Comparison of ENCODE assay signal across 15 cellular contexts in genomic region chr2:234145057-234145456, GRCh38.
A peak's percentile ranks its signal among the peaks of the same experiment; 100 is the strongest.
DNase-seq lines count a peak whose midpoint lies in the region; ATAC-seq and TF ChIP-seq lines count a peak whose summit lies in the region.
"Had no signal": no experiment of that assay in that cellular context is flagged by ENCODE, and none has a peak within 500 bp of the region (broad histone marks: within the 10 kb centered on the region; RNA-seq: fewer than 3 reads in every experiment).

No MANE protein-coding gene starts in this region.

- H3K23ac ChIP-seq in mesenchymal stem cell (ENCODE audit: low read length in 2 of 2) = no peak overlapping the region

- H4K91ac ChIP-seq in mesenchymal stem cell (ENCODE audit: low read length) = no peak overlapping the region

- TF ChIP-seq CTCF in Panc1 (IDR thresholded peaks at IDR 0.05) = no peak

- no peak overlapping the region for H3K4ac ChIP-seq in mesenchymal stem cell (ENCODE audit: low read depth in 1 of 2, low read length in 2 of 2)

- intact Hi-C loops in Panc1 (cut with micrococcal nuclease; ENCODE audit: unreplicated experiment) = no loop called here

- H2AFZ ChIP-seq in mesenchymal stem cell (ENCODE audit: low read depth, low read length) = no peak overlapping the region
- H2AFZ ChIP-seq: GM23248 had no signal

- H3K4me1 ChIP-seq in Panc1 (ENCODE audit: control insufficient read depth, insufficient read depth, low read length) (peaks cover 11% of the 10 kb centered on the region), mesenchymal stem cell (ENCODE audit: control insufficient read depth, insufficient read depth, low read depth, low read length) (peaks cover 9% of the 10 kb centered on the region)
- H3K4me1 ChIP-seq: HAP-1 had no signal

- H3K27me3 ChIP-seq in Panc1 (ENCODE audit: control insufficient read depth, insufficient read depth, low read length) (no peaks in the 10 kb centered on the region), mesenchymal stem cell (ENCODE audit: control insufficient read depth in 1 of 2, insufficient read depth in 1 of 2, low read length in 2 of 2) (no peaks in the 10 kb centered on the region)

- peak overlapping the region; percentile 4 for H3K27ac Mint-ChIP-seq in T-helper 1 cell treated with Interleukin-12 subunit alpha and Interleukin-12 subunit beta and Interleukin-4 antibody, amounts not matched to agents 30 μg/mL and 1 μg/mL, for 36 hours

- in situ Hi-C loops in Panc1 (cut with HindIII; ENCODE audit: low pct_unique_long_range_greater_than_20kb, low sequenced_read_pairs) = no loop called here

- H2BK15ac ChIP-seq in mesenchymal stem cell (ENCODE audit: low read depth, poor library complexity, severe bottlenecking) = no peak overlapping the region

- H2AK5ac ChIP-seq in mesenchymal stem cell (ENCODE audit: low read length, severe bottlenecking) = peak overlapping the region; percentile 98

- CTCF ChIA-PET in Panc1 (lab: Charles Lee) = no interaction called here

- H3K9ac ChIP-seq in mesenchymal stem cell (ENCODE audit: low read length) = no peak overlapping the region
- H3K9ac ChIP-seq: GM23248 had no signal

- H3K4me3 ChIP-seq in Panc1 (ENCODE audit: low read depth in 2 of 2, low read length in 2 of 2) (no peak overlapping the region), mesenchymal stem cell (ENCODE audit: insufficient read depth in 1 of 2, low read depth in 1 of 2, low read length in 2 of 2) (no peak overlapping the region)
- H3K4me3 ChIP-seq: A549, GM23248, HAP-1 had no signal

- H2BK12ac ChIP-seq in mesenchymal stem cell (ENCODE audit: low read length in 2 of 2) = no peak overlapping the region

- H3K9me3 Mint-ChIP-seq in T-helper 1 cell treated with Interleukin-12 subunit alpha and Interleukin-12 subunit beta and Interleukin-4 antibody, amounts not matched to agents 30 μg/mL and 1 μg/mL, for 36 hours = no peaks in the 10 kb centered on the region
- H3K9me3 Mint-ChIP-seq: CD8-positive, alpha-beta memory T cell had no signal

- H3K27ac ChIP-seq in Panc1 (ENCODE audit: low read length) (peak overlapping the region; percentile 99; the same call in 1 of the 2 replicates), mesenchymal stem cell (ENCODE audit: low read length, poor library complexity, severe bottlenecking) (peak overlapping the region; percentile 93)
- H3K27ac ChIP-seq: 22Rv1, GM23248 had no signal

- H3K14ac ChIP-seq in mesenchymal stem cell (ENCODE audit: low read length in 2 of 2) = no peak overlapping the region

- H3K9me3 ChIP-seq in Panc1 (ENCODE audit: control insufficient read depth, insufficient read depth, low read depth, low read length) = peaks cover 24% of the 10 kb centered on the region; the same call in 1 of the 2 replicates
- H3K9me3 ChIP-seq in mesenchymal stem cell (ENCODE audit: control insufficient read depth, low read length) = no peaks in the 10 kb centered on the region
- H3K9me3 ChIP-seq: HAP-1 had no signal

- H3K79me1 ChIP-seq in mesenchymal stem cell (replicated peaks; ENCODE audit: low read length, poor library complexity, severe bottlenecking) = no peaks in the 10 kb centered on the region

- H3K27me3 Mint-ChIP-seq in T-helper 1 cell treated with Interleukin-12 subunit alpha and Interleukin-12 subunit beta and Interleukin-4 antibody, amounts not matched to agents 30 μg/mL and 1 μg/mL, for 36 hours (ENCODE audit: low read depth) = peaks cover 4% of the 10 kb centered on the region

- no TSS peak for BruUV-seq in Panc1 (replicated peaks; lab: Mats Ljungman, UMichigan)

- no peaks in the 10 kb centered on the region for H3K36me3 ChIP-seq in Panc1 (ENCODE audit: control insufficient read depth, insufficient read depth, low read length)
- no peaks in the 10 kb centered on the region for H3K36me3 ChIP-seq in mesenchymal stem cell (ENCODE audit: control insufficient read depth in 1 of 2, insufficient read depth in 2 of 2, low read depth in 1 of 2, low read length in 2 of 2)
- H3K36me3 ChIP-seq: HAP-1 had no signal

- DNase-seq in T-helper 1 cell (no peak), Panc1 (ENCODE audit: low read depth, low spot score) (no peak), mesenchymal stem cell (no peak), middle frontal gyrus (ENCODE audit: extremely low spot score, low spot score) (no peak), RKO (ENCODE audit: low spot score) (no peak)
- DNase-seq: AML-193; CD8-positive, alpha-beta memory T cell; COR-L47; GM23248; IMR-90 had no signal

- H3K4me1 Mint-ChIP-seq in T-helper 1 cell treated with Interleukin-12 subunit alpha and Interleukin-12 subunit beta and Interleukin-4 antibody, amounts not matched to agents 30 μg/mL and 1 μg/mL, for 36 hours (ENCODE audit: low read depth) = peaks cover 35% of the 10 kb centered on the region

- H2BK5ac ChIP-seq in mesenchymal stem cell (ENCODE audit: low read depth, low read length, poor library complexity, severe bottlenecking) = peak overlapping the region; percentile 96

- ATAC-seq in Panc1 (no peak), HG03159 (IDR thresholded peaks at IDR 0.05; ENCODE audit: unreplicated experiment) (no peak)
- ATAC-seq: A549 had no signal

- H2BK120ac ChIP-seq in mesenchymal stem cell (ENCODE audit: low read depth, low read length) = no peak overlapping the region

- no peak overlapping the region for H3K4me2 ChIP-seq in mesenchymal stem cell (ENCODE audit: low read length, poor library complexity, severe bottlenecking)
- H3K4me2 ChIP-seq: A549 had no signal

- POLR2A ChIA-PET in Panc1 (lab: Charles Lee) = no interaction called here

- no peak overlapping the region for H4K8ac ChIP-seq in mesenchymal stem cell (ENCODE audit: low read length)

- peaks cover 2% of the 10 kb centered on the region for H3K36me3 Mint-ChIP-seq in T-helper 1 cell treated with Interleukin-12 subunit alpha and Interleukin-12 subunit beta and Interleukin-4 antibody, amounts not matched to agents 30 μg/mL and 1 μg/mL, for 36 hours (ENCODE audit: low read depth)
- H3K36me3 Mint-ChIP-seq: CD8-positive, alpha-beta memory T cell had no signal

- no peak overlapping the region for H3K4me3 Mint-ChIP-seq in T-helper 1 cell treated with Interleukin-12 subunit alpha and Interleukin-12 subunit beta and Interleukin-4 antibody, amounts not matched to agents 30 μg/mL and 1 μg/mL, for 36 hours
- H3K4me3 Mint-ChIP-seq: CD8-positive, alpha-beta memory T cell had no signal

- H3K18ac ChIP-seq in mesenchymal stem cell (ENCODE audit: low read depth in 1 of 2, low read length in 2 of 2) = no peak overlapping the region
